Comparison of ENCODE assay signal across 10 cellular contexts in genomic region chr16:69773255-69773947, GRCh38. TPM values are rescaled to one million over a fixed set of nuclear protein-coding genes. Genes with fewer than 3 reads are reported as not detected.
DNase-seq lines count a peak whose midpoint lies in the region; ATAC-seq and TF ChIP-seq lines count a peak whose summit lies in the region.
"Had no signal": no experiment of that assay in that cellular context is flagged by ENCODE, and none has a peak within 500 bp of the region (broad histone marks: within the 10 kb centered on the region; RNA-seq: fewer than 3 reads in every experiment).

No MANE protein-coding gene starts in this region.

- ATAC-seq in activated CD8-positive, alpha-beta T cell treated with anti-CD3 and anti-CD28 coated beads for 36 hours = no peak
- no peak for ATAC-seq in activated CD8-positive, alpha-beta T cell treated with anti-CD3 and anti-CD28 coated beads, Interleukin-2, amount 10 ng/mL, durations not matched to agents 7 days and 5 days
- ATAC-seq in HG02623 (IDR thresholded peaks at IDR 0.05; ENCODE audit: unreplicated experiment) = peak; percentile 57
- ATAC-seq in WTC11 = no peak
- no peak for ATAC-seq in GM18868 (IDR thresholded peaks at IDR 0.05; ENCODE audit: unreplicated experiment)

- H3K27ac Mint-ChIP-seq in activated CD8-positive, alpha-beta T cell treated with anti-CD3 and anti-CD28 coated beads for 36 hours = peak overlapping the region; percentile 37
- no peak overlapping the region for H3K27ac Mint-ChIP-seq in activated CD8-positive, alpha-beta T cell treated with anti-CD3 and anti-CD28 coated beads, Interleukin-2, amount 10 ng/mL, durations not matched to agents 7 days and 5 days
- H3K27ac Mint-ChIP-seq in WTC11 (peak overlapping the region; percentile 65; the same call in 1 of the 2 replicates), progenitor cell of endocrine pancreas (peak overlapping the region; percentile 62)

- no peak for DNase-seq in activated CD8-positive, alpha-beta T cell treated with anti-CD3 and anti-CD28 coated beads for 36 hours
- no peak for DNase-seq in activated CD8-positive, alpha-beta T cell treated with anti-CD3 and anti-CD28 coated beads, Interleukin-2, amount 10 ng/mL, durations not matched to agents 7 days and 5 days
- no peak for DNase-seq in WTC11 (ENCODE audit: low spot score)
- no peak for DNase-seq in progenitor cell of endocrine pancreas (ENCODE audit: low spot score, unreplicated experiment)
- no peak for DNase-seq in DMS79 treated with DMSO at 0.1 percent for 48 hours (lab: John Stamatoyannopoulos, UW)
- DNase-seq in NCI-H2227 treated with DMSO at 0.1 percent for 48 hours (lab: John Stamatoyannopoulos, UW) = no peak
- DNase-seq: effector memory CD4-positive, alpha-beta T cell; T-helper 9 cell had no signal

- peaks cover 18% of the 10 kb centered on the region for H3K36me3 Mint-ChIP-seq in activated CD8-positive, alpha-beta T cell treated with anti-CD3 and anti-CD28 coated beads for 36 hours (ENCODE audit: low read depth)
- peaks cover 29% of the 10 kb centered on the region for H3K36me3 Mint-ChIP-seq in activated CD8-positive, alpha-beta T cell treated with anti-CD3 and anti-CD28 coated beads, Interleukin-2, amount 10 ng/mL, durations not matched to agents 7 days and 5 days (ENCODE audit: low read depth)
- H3K36me3 Mint-ChIP-seq in WTC11 (peaks cover 11% of the 10 kb centered on the region), progenitor cell of endocrine pancreas (ENCODE audit: insufficient read depth) (peaks cover 3% of the 10 kb centered on the region)

- CTCF ChIA-PET in activated CD8-positive, alpha-beta T cell treated with anti-CD3 and anti-CD28 coated beads for 36 hours (lab: Charles Lee) = interaction anchor here (1.2 to 1.4 kb wide), 4 partner anchors 9 to 19 kb away, joined by 3 to 4 read pairs (median 4); partner anchors contain the start of gene NOB1
- CTCF ChIA-PET in activated CD8-positive, alpha-beta T cell treated with anti-CD3 and anti-CD28 coated beads, Interleukin-2, amount 10 ng/mL, durations not matched to agents 7 days and 5 days (lab: Charles Lee) = interaction anchor here (1.4 to 1.7 kb wide), 2 partner anchors 10 to 19 kb away, joined by 3 to 6 read pairs; partner anchors contain the start of gene NOB1
- CTCF ChIA-PET in WTC11 (lab: Charles Lee) = interaction anchor here (0.7 to 1.3 kb wide), 3 partner anchors 19 to 375 kb away, joined by 3 to 5 read pairs (median 3); partner anchors contain the start of gene NOB1

- H3K4me3 Mint-ChIP-seq in activated CD8-positive, alpha-beta T cell treated with anti-CD3 and anti-CD28 coated beads for 36 hours = no peak overlapping the region
- H3K4me3 Mint-ChIP-seq in activated CD8-positive, alpha-beta T cell treated with anti-CD3 and anti-CD28 coated beads, Interleukin-2, amount 10 ng/mL, durations not matched to agents 7 days and 5 days = no peak overlapping the region
- no peak overlapping the region for H3K4me3 Mint-ChIP-seq in WTC11
- H3K4me3 Mint-ChIP-seq in progenitor cell of endocrine pancreas (ENCODE audit: low read depth) = no peak overlapping the region

- no peak for TF ChIP-seq CTCF in activated CD8-positive, alpha-beta T cell treated with anti-CD3 and anti-CD28 coated beads for 36 hours (IDR thresholded peaks at IDR 0.05)
- TF ChIP-seq CTCF in WTC11 (IDR thresholded peaks at IDR 0.05) (no peak), progenitor cell of endocrine pancreas (IDR thresholded peaks at IDR 0.05; ENCODE audit: unreplicated experiment) (no peak)

- H3K4me1 Mint-ChIP-seq in activated CD8-positive, alpha-beta T cell treated with anti-CD3 and anti-CD28 coated beads for 36 hours (ENCODE audit: low read depth) = peaks cover 35% of the 10 kb centered on the region
- peaks cover 28% of the 10 kb centered on the region for H3K4me1 Mint-ChIP-seq in activated CD8-positive, alpha-beta T cell treated with anti-CD3 and anti-CD28 coated beads, Interleukin-2, amount 10 ng/mL, durations not matched to agents 7 days and 5 days (ENCODE audit: low read depth)
- H3K4me1 Mint-ChIP-seq in WTC11 (no peaks in the 10 kb centered on the region; the same call in 1 of the 2 replicates), progenitor cell of endocrine pancreas (ENCODE audit: low read depth) (peaks cover 11% of the 10 kb centered on the region)

- H3K9me3 Mint-ChIP-seq in activated CD8-positive, alpha-beta T cell treated with anti-CD3 and anti-CD28 coated beads for 36 hours = peaks cover 11% of the 10 kb centered on the region
- H3K9me3 Mint-ChIP-seq in activated CD8-positive, alpha-beta T cell treated with anti-CD3 and anti-CD28 coated beads, Interleukin-2, amount 10 ng/mL, durations not matched to agents 7 days and 5 days (ENCODE audit: insufficient read depth) = peaks cover 10% of the 10 kb centered on the region
- H3K9me3 Mint-ChIP-seq in WTC11 = peaks cover 19% of the 10 kb centered on the region
- H3K9me3 Mint-ChIP-seq in progenitor cell of endocrine pancreas (ENCODE audit: low read depth) = no peaks in the 10 kb centered on the region

- no peaks in the 10 kb centered on the region for H3K27me3 Mint-ChIP-seq in activated CD8-positive, alpha-beta T cell treated with anti-CD3 and anti-CD28 coated beads for 36 hours
- no peaks in the 10 kb centered on the region for H3K27me3 Mint-ChIP-seq in activated CD8-positive, alpha-beta T cell treated with anti-CD3 and anti-CD28 coated beads, Interleukin-2, amount 10 ng/mL, durations not matched to agents 7 days and 5 days (ENCODE audit: low read depth)
- H3K27me3 Mint-ChIP-seq in WTC11 (ENCODE audit: low read depth) (no peaks in the 10 kb centered on the region), progenitor cell of endocrine pancreas (no peaks in the 10 kb centered on the region)

- POLR2A ChIA-PET in activated CD8-positive, alpha-beta T cell treated with anti-CD3 and anti-CD28 coated beads for 36 hours (lab: Charles Lee) = interaction anchor here (1.3 to 1.6 kb wide), 2 partner anchors 10 to 12 kb away, joined by 3 to 7 read pairs; partner anchors contain the start of gene WWP2
- POLR2A ChIA-PET in activated CD8-positive, alpha-beta T cell treated with anti-CD3 and anti-CD28 coated beads, Interleukin-2, amount 10 ng/mL, durations not matched to agents 7 days and 5 days (lab: Charles Lee) = interaction anchor here (0.6 kb wide), 1 partner anchor 19 kb away, joined by 3 read pairs; the partner anchor contains the start of gene NOB1
- POLR2A ChIA-PET in WTC11 (lab: Charles Lee) = no interaction called here

- intact Hi-C loops in activated CD8-positive, alpha-beta T cell treated with anti-CD3 and anti-CD28 coated beads for 36 hours (cut with micrococcal nuclease) = no loop called here

TF ChIP-seq in WTC11, 78 proteins besides CTCF, POLR2A, EP300 and RAD21:
- TF ChIP-seq CBFB (CRISPR knock-in tag; IDR thresholded peaks at IDR 0.05; ENCODE audit: low read depth) = no peak
- TF ChIP-seq NR3C1 (CRISPR knock-in tag; conservative IDR thresholded peaks at IDR 0.05; ENCODE audit: low read depth) = no peak
- no peak for TF ChIP-seq ZNF423 (CRISPR knock-in tag; IDR thresholded peaks at IDR 0.05)
- TF ChIP-seq, protein P1, sequence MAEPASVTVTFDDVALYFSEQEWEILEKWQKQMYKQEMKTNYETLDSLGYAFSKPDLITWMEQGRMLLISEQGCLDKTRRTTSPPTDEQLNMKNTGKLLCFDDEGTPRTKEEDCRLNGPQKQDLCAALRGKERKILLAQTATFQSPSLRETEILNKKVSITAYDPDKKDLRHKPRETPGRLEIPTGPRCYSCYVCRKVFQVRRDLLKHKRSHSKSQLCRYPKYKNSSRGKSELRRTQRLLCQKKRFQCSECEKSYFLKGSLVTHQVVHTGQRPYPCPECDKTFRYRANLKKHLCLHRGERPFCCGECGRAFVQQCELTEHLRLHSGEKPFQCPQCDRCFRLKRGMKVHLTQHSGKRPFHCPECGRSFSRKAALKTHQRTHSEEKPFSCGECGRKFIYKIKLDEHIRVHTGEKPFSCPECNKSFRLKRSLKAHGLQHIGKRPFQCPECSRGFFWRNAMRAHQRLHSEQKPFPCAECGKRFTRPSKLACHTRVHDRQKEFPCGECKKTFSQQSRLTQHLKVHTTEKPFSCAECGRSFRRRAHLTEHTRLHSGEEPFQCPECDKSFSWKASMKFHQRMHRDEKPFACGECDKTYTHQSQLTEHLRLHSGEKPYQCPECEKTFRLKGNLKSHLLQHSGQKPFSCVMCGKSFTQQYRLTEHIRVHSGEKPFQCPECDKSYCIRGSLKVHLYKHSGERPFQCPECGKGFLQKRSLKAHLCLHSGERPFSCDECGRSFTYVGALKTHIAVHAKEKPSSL (CRISPR knock-in tag; conservative IDR thresholded peaks at IDR 0.05) = no peak
- no peak for TF ChIP-seq CDX4 (CRISPR knock-in tag; IDR thresholded peaks at IDR 0.05; ENCODE audit: borderline replicate concordance)
- TF ChIP-seq GRHL2 (CRISPR knock-in tag; IDR thresholded peaks at IDR 0.05; ENCODE audit: insufficient replicate concordance, severe bottlenecking) = no peak

RNA-seq across cellular contexts. Expression of gene WWP2, which starts 11.3 kb away (rescaled TPM):
- 10 to 100 TPM; 30.7 to 35.1 TPM for total RNA-seq in activated CD8-positive, alpha-beta T cell treated with anti-CD3 and anti-CD28 coated beads for 36 hours
- total RNA-seq in activated CD8-positive, alpha-beta T cell treated with anti-CD3 and anti-CD28 coated beads, Interleukin-2, amount 10 ng/mL, durations not matched to agents 7 days and 5 days = 10 to 100 TPM; 60.1 to 64.5 TPM
- total RNA-seq in WTC11 (2021) (37.9 to 39.1 TPM (median 39.0 TPM) in 3 replicates), progenitor cell of endocrine pancreas (58.8 and 62.3 TPM in 2 replicates)

RNA-seq across cellular contexts. Expression of gene NOB1, which starts 18.7 kb away (rescaled TPM):
- 100 to 1,000 TPM; 139 to 146 TPM for total RNA-seq in activated CD8-positive, alpha-beta T cell treated with anti-CD3 and anti-CD28 coated beads for 36 hours
- 10 to 100 TPM; 53.3 to 58.8 TPM for total RNA-seq in activated CD8-positive, alpha-beta T cell treated with anti-CD3 and anti-CD28 coated beads, Interleukin-2, amount 10 ng/mL, durations not matched to agents 7 days and 5 days
- total RNA-seq in WTC11 (2021) (80.3 to 88.0 TPM (median 81.7 TPM) in 3 replicates), progenitor cell of endocrine pancreas (56.1 and 60.4 TPM in 2 replicates)

RNA-seq across cellular contexts. Expression of gene NQO1, which starts 47.0 kb away (rescaled TPM):
- 1 to 10 TPM; 7.6 to 8.1 TPM for total RNA-seq in activated CD8-positive, alpha-beta T cell treated with anti-CD3 and anti-CD28 coated beads for 36 hours
- 10 to 100 TPM; 18.3 to 20.1 TPM for total RNA-seq in activated CD8-positive, alpha-beta T cell treated with anti-CD3 and anti-CD28 coated beads, Interleukin-2, amount 10 ng/mL, durations not matched to agents 7 days and 5 days
- 32.6 to 38.9 TPM (median 34.7 TPM) in 3 replicates for total RNA-seq in WTC11 (2021)
- 175 and 183 TPM in 2 replicates for total RNA-seq in progenitor cell of endocrine pancreas
